8 cellular contexts compared by ENCODE assay signal in the genomic region with DNA sequence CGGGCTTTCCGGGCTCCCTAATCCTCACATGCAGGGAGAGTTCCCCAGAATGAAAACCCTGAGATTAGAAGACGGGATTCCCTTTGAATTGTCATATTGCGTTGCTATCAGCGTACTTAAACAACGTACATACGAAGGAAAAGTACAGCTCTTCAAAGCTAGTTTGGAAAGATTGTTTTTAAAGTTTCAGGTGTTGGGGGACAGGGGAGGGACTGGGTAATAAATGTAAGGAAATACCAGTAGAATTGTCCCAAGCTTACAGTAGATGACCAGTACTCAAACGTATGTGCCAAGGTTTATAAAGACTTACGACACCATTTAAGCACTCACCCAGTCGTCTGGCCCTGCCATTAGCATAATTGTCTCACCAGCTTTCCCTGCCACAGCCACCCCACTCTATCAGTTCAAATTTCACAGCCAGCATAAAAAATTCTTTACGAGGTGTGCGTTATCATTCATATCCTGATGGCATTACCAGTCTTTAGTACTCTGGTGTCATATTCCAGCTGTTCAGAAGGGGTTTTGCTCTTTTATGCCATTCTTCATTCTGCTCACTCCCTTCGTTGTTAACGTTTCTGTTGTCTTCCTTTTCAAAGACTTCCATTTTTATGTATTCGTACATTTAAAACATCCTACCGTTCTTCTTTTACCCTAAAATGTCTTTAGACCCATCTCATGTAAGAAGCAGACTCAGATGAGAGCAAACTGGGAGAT. TPM values are rescaled to one million over a fixed set of nuclear protein-coding genes. Genes with fewer than 3 reads are reported as not detected.
DNase-seq lines count a peak whose midpoint lies in the region; ATAC-seq, FAIRE-seq and TF ChIP-seq lines count a peak whose summit lies in the region.

No MANE protein-coding gene starts in this region.

- TF ChIP-seq CTCF in A549 (IDR thresholded peaks at IDR 0.05) (no peak), GM12864 (IDR thresholded peaks at IDR 0.05; ENCODE audit: low read depth, low read length, missing control alignments) (no peak), brain (conservative IDR thresholded peaks at IDR 0.05) (no peak), thyroid gland (IDR thresholded peaks at IDR 0.05) (no peak)

- peaks cover 3% of the 10 kb centered on the region for H3K36me3 Mint-ChIP-seq in brain

- no peaks in the 10 kb centered on the region for H3K9me3 Mint-ChIP-seq in brain

- H3K27ac Mint-ChIP-seq in brain, result peak overlapping the region; percentile 98 to 100 (median 98)

- H3K27ac ChIP-seq in A549 (peak overlapping the region; percentile 91 to 100), thyroid gland (peak overlapping the region; percentile 93 to 97 (median 94))

- TF ChIP-seq POLR2A in A549 (IDR thresholded peaks at IDR 0.05; ENCODE audit: low read length), result no peak
- no peak for TF ChIP-seq POLR2A in thyroid gland (IDR thresholded peaks at IDR 0.05)

- TF ChIP-seq EP300 in A549 (IDR thresholded peaks at IDR 0.05), result no peak

- ATAC-seq in A549 (peak in 1 of 2 experiments; percentile 4; a peak in 3 of 6 replicates), HG03457 (IDR thresholded peaks at IDR 0.05; ENCODE audit: unreplicated experiment) (no peak), HG03196 (IDR thresholded peaks at IDR 0.05; ENCODE audit: unreplicated experiment) (no peak)

- peaks cover 6% of the 10 kb centered on the region for H3K27me3 Mint-ChIP-seq in brain

- TF ChIP-seq RAD21 in A549 (conservative IDR thresholded peaks at IDR 0.05 in 1 of 2, IDR thresholded peaks at IDR 0.05 in 1 of 2), result no peak

- no peaks in the 10 kb centered on the region for H3K36me3 ChIP-seq in thyroid gland

- peaks cover 25% of the 10 kb centered on the region for H3K4me1 ChIP-seq in A549
- peaks cover 21 to 33% of the 10 kb centered on the region in 2 donors for H3K4me1 ChIP-seq in thyroid gland

- H3K4me2 ChIP-seq in A549, result peak overlapping the region; percentile 91

- H3K4me3 Mint-ChIP-seq in brain, result peak overlapping the region; percentile 96 to 97 (median 97)

- POLR2A ChIA-PET in A549 (lab: Yijun Ruan, JAX), result interaction anchor here (0.6 to 2.1 kb wide), 10 partner anchors 11 to 407 kb away, joined by 3 to 11 read pairs (median 6); a partner anchor contains a TSS

- peak; percentile 9 to 56 for DNase-seq in A549 (ENCODE audit: low read depth in 1 of 2, low spot score in 1 of 2)
- DNase-seq in GM12864 (ENCODE audit: low read depth), result no peak
- DNase-seq in NCI-H82 (lab: John Stamatoyannopoulos, UW), result peak; percentile 68
- DNase-seq in left kidney (ENCODE audit: low read depth, low spot score), result peak; percentile 71
- DNase-seq in thyroid gland, result no peak

- peaks cover 41% of the 10 kb centered on the region for H3K4me1 Mint-ChIP-seq in brain

- CTCF ChIA-PET in A549 (lab: Yijun Ruan, JAX), result interaction anchor here (1.0 to 3.9 kb wide), 3 partner anchors 20 to 407 kb away, joined by 5 to 18 read pairs (median 7); no protein-coding TSS in a partner anchor

- H3K4me3 ChIP-seq in A549 (peak overlapping the region; percentile 74), GM12864 (ENCODE audit: low read depth, low read length) (peak overlapping the region; percentile 78), thyroid gland (replicated peaks in 1 of 3) (peak overlapping the region; percentile 41 to 94 (median 66))

- 23% methylated on average over 16 of the region's 16 CpGs for WGBS in A549 (ENCODE audit: missing lambda C conversion rate)
- WGBS in thyroid gland, 2 donors, result 20 to 23% methylated on average over 16 of the region's 16 CpGs

- intact Hi-C loops in thyroid gland (cut with DNase I), result no loop called here

- no peaks in the 10 kb centered on the region for H3K27me3 ChIP-seq in thyroid gland

- no peak for FAIRE-seq in A549 (lab: Jason Lieb, UNC)

- H3K9me3 ChIP-seq in A549 (no peaks in the 10 kb centered on the region), thyroid gland (no peaks in the 10 kb centered on the region)

TF ChIP-seq in A549, 52 proteins besides CTCF, POLR2A, EP300 and RAD21:
- no peak for TF ChIP-seq ZSCAN20 (CRISPR knock-in tag; IDR thresholded peaks at IDR 0.05)
TF ChIP-seq in A549: peak in this region for 0.

RNA-seq across cellular contexts. Expression of a gene that starts 0.8 kb away (rescaled TPM):
- 187 and 214 TPM in 2 replicates for polyA plus RNA-seq in A549 (2011; rRNA removed)
- 152 and 157 TPM in 2 replicates for polyA plus RNA-seq in A549 (2012; cell fraction: cytosol; rRNA removed)
- 119 and 131 TPM in 2 replicates for polyA plus RNA-seq in A549 (2012; cell fraction: nucleus; rRNA removed)
- 159 to 181 TPM (median 169 TPM) in 3 replicates for polyA plus RNA-seq in A549 (2017; fragmentation: RNase III; extraction: RNeasy Plus Mini Kit Qiagen cat#74134 plus additional on column Dnase treatment)
- polyA minus RNA-seq in A549 (2011; rRNA and poly(A)+ RNA removed), result 61.3 and 73.1 TPM in 2 replicates
- 232 TPM for polyA plus RNA-seq in brain (ENCODE audit: insufficient read depth, low read depth, low replicate concordance)
- 100 to 1,000 TPM; 248 to 312 (median 280) TPM for total RNA-seq in thyroid gland

RNA-seq across cellular contexts. Expression of a gene that starts 55.4 kb away (rescaled TPM):
- polyA plus RNA-seq in A549 (2011; rRNA removed) (3.1 and 3.2 TPM in 2 replicates), A549 (2017; fragmentation: RNase III; extraction: RNeasy Plus Mini Kit Qiagen cat#74134 plus additional on column Dnase treatment) (7.2 to 10.3 TPM (median 7.4 TPM) in 3 replicates), brain (ENCODE audit: insufficient read depth, low read depth, low replicate concordance) (14.3 TPM)
- polyA plus RNA-seq in A549 (2012; cell fraction: cytosol; rRNA removed), result 7.7 and 9.9 TPM in 2 replicates
- polyA plus RNA-seq in A549 (2012; cell fraction: nucleus; rRNA removed), result 28.9 and 31.5 TPM in 2 replicates
- polyA minus RNA-seq in A549 (2011; rRNA and poly(A)+ RNA removed), result 1.1 and 3.2 TPM in 2 replicates
- total RNA-seq in thyroid gland, result 1 to 10 TPM in 2 of 4 donors, under 1 TPM in 2; 0.11 to 1.4 (median 0.77) TPM

Comparison
In these comparisons a context has a peak if more than half of its experiments do, and no peak if none do; other contexts are left out.
1. DNase-seq: peak in A549 (2 of 2), NCI-H82 (single experiment) and left kidney (single experiment); none in GM12864 (single experiment) and thyroid gland (0 of 2).
2. Peak in every context shown above with its lines, with median percentiles within 50 percentile points of each other: H3K4me3 ChIP-seq.